ENCODE assay signal across 16 cellular contexts in genomic region chr4:187619319-187619718, GRCh38.
"Had no signal": no experiment of that assay in that cellular context is flagged by ENCODE, and none has a peak within 500 bp of the region (broad histone marks: within the 10 kb centered on the region; RNA-seq: fewer than 3 reads in every experiment).

No MANE protein-coding gene starts in this region.

- DNase-seq: activated CD4-positive, alpha-beta T cell treated with anti-CD3 and anti-CD28 coated beads for 1 hour; activated CD4-positive, alpha-beta T cell treated with anti-CD3 and anti-CD28 coated beads, Interleukin-2, amount 50 U/mL, for 1 hour; activated CD8-positive, alpha-beta T cell treated with anti-CD3 and anti-CD28 coated beads, Interleukin-2, amount 10 ng/mL, durations not matched to agents 7 days and 5 days; activated naive CD4-positive, alpha-beta T cell; activated naive CD8-positive, alpha-beta T cell treated with anti-CD3 and anti-CD28 coated beads for 36 hours; cerebellar nuclear complex; cortex of kidney; endodermal cell; heart left ventricle; left cardiac atrium; nucleus accumbens; posterior cingulate gyrus; spleen; stimulated activated CD4-positive, alpha-beta T cell treated with anti-CD3 and anti-CD28 coated beads, Interleukin-4, amount 100 ng/mL, for 1 hour; stimulated activated naive CD4-positive, alpha-beta T cell had no signal

- H3K27ac ChIP-seq: heart left ventricle, spleen, thoracic aorta had no signal

- H3K4me3 ChIP-seq: heart left ventricle, spleen, thoracic aorta had no signal

- H3K27me3 ChIP-seq: heart left ventricle, spleen had no signal

- H3K4me1 ChIP-seq: heart left ventricle, spleen had no signal

- ATAC-seq: activated CD8-positive, alpha-beta T cell treated with anti-CD3 and anti-CD28 coated beads, Interleukin-2, amount 10 ng/mL, durations not matched to agents 7 days and 5 days; heart left ventricle; left cardiac atrium had no signal

- H3K36me3 ChIP-seq: heart left ventricle, spleen, thoracic aorta had no signal
